ENCODE assay signal across 15 cellular contexts in genomic region chr2:40400336-40400953, GRCh38. TPM values are rescaled to one million over a fixed set of nuclear protein-coding genes. Genes with fewer than 3 reads are reported as not detected.
DNase-seq lines count a peak whose midpoint lies in the region; ATAC-seq, FAIRE-seq and TF ChIP-seq lines count a peak whose summit lies in the region.
"Had no signal": no experiment of that assay in that cellular context is flagged by ENCODE, and none has a peak within 500 bp of the region (broad histone marks: within the 10 kb centered on the region; RNA-seq: fewer than 3 reads in every experiment).

No MANE protein-coding gene starts in this region.

- H3K36me3 ChIP-seq in small intestine (ENCODE audit: control insufficient read depth in 2 of 2, insufficient read depth in 2 of 2, low read length in 2 of 2): no peaks in the 10 kb centered on the region

- 41% methylated on average over 3 of the region's 3 CpGs for WGBS in small intestine, 3 donors

- FAIRE-seq in G401.6 (lab: Jason Lieb, UNC) (peak; percentile 99), small intestine (lab: Jason Lieb, UNC) (no peak)

- no peak overlapping the region for H3K4me3 ChIP-seq in small intestine (ENCODE audit: low read depth in 1 of 2, low read length in 2 of 2)

- H3K27me3 ChIP-seq in small intestine (ENCODE audit: control insufficient read depth in 2 of 2, insufficient read depth in 2 of 2, low read length in 2 of 2): no peaks in the 10 kb centered on the region

- H3K27ac ChIP-seq in epithelial cell of prostate (peak overlapping the region; percentile 79), small intestine (ENCODE audit: low read depth in 1 of 2, low read length in 1 of 2) (no peak overlapping the region)

- no peak for TF ChIP-seq CTCF in omental fat pad (IDR thresholded peaks at IDR 0.05)

- H3K9me3 ChIP-seq in small intestine (ENCODE audit: control insufficient read depth, low read depth): no peaks in the 10 kb centered on the region

- DNase-seq in NCI-H446 treated with DMSO at 0.1 percent for 48 hours (lab: John Stamatoyannopoulos, UW) (peak; percentile 75), epithelial cell of prostate (ENCODE audit: low read depth, low spot score) (no peak), omental fat pad (ENCODE audit: low spot score) (no peak), small intestine (no peak), NCI-H2196 (lab: John Stamatoyannopoulos, UW; ENCODE audit: unreplicated experiment) (no peak)
- DNase-seq: activated naive CD8-positive, alpha-beta T cell treated with anti-CD3 and anti-CD28 coated beads, Interleukin-2, amount 50 U/mL, for 24 hours; activated T-cell treated with anti-CD3 and anti-CD28 coated beads for 4 hours; CD4-positive, alpha-beta T cell; foreskin melanocyte; left colon; natural killer cell; NCI-H2171 treated with DMSO at 0.1 percent for 48 hours; SW 1271 had no signal

- H3K4me1 ChIP-seq in small intestine (ENCODE audit: control insufficient read depth in 2 of 2, insufficient read depth in 1 of 2, low read depth in 1 of 2, low read length in 1 of 2): no peaks in the 10 kb centered on the region

- ATAC-seq in omental fat pad (ENCODE audit: low FRiP score) (peak; percentile 13), GM21360 (IDR thresholded peaks at IDR 0.05; ENCODE audit: unreplicated experiment) (no peak)
- ATAC-seq: left colon, natural killer cell had no signal

RNA-seq across cellular contexts. Expression of gene SLC8A1, which starts 51.4 kb away (rescaled TPM):
- total RNA-seq in omental fat pad: 10 to 100 TPM; 17.5 to 47.0 (median 30.0) TPM
- 1 to 10 TPM in 2 of 3 donors, under 1 TPM in 1; 0.22 to 2.4 (median 1.4) TPM for polyA plus RNA-seq in small intestine
